16 cellular contexts compared by ENCODE assay signal in the genomic region with DNA sequence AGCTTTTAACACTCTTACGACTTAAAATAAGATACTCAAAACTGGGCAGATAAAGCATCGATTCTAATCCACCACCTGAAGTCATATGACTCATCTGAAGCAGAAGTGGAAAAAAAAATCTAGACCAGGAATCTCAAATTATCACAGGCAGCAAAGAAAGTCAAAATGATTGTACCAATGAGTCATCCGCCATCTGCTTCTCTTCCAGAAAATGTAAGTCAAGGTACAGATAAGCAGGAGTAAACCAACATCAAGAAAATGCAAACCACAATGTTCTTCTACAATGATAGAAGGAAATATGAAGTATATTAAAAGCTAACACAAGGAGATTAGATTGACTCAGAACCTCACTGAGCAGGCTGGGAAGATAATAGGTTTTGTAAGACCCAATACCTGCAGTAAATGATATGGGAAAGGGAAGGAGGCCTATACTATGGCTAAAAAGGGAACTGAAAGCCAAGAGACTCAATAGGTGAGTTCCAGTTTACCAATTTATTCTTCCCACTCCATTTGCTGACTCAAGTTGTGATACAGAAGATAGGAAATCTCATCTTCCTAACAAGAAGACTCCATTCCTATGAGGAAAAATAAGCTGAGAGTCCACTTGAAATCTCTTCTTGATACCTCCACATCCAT.
DNase-seq lines count a peak whose midpoint lies in the region; ATAC-seq, FAIRE-seq and TF ChIP-seq lines count a peak whose summit lies in the region.
"Had no signal": no experiment of that assay in that cellular context is flagged by ENCODE, and none has a peak within 500 bp of the region (broad histone marks: within the 10 kb centered on the region; RNA-seq: fewer than 3 reads in every experiment).

No MANE protein-coding gene starts in this region.

- H3K27ac Mint-ChIP-seq in activated naive CD8-positive, alpha-beta T cell treated with anti-CD3 and anti-CD28 coated beads for 36 hours: peak overlapping the region; percentile 11

- H3K4me1 Mint-ChIP-seq in activated naive CD8-positive, alpha-beta T cell treated with anti-CD3 and anti-CD28 coated beads for 36 hours: peaks cover 39% of the 10 kb centered on the region

- H3K27ac ChIP-seq in HL-60 (replicated peaks): peak overlapping the region; percentile 85
- no peak overlapping the region for H3K27ac ChIP-seq in Karpas-422 (ENCODE audit: low read length)

- H3K9me2 ChIP-seq in Karpas-422 (replicated peaks; ENCODE audit: insufficient read depth, low read length): no peaks in the 10 kb centered on the region

- ATAC-seq in GM18498 (IDR thresholded peaks at IDR 0.05; ENCODE audit: unreplicated experiment): no peak

- no peaks in the 10 kb centered on the region for H4K20me1 ChIP-seq in Karpas-422 (ENCODE audit: insufficient read depth, low read depth, low read length)

- H3K4me1 ChIP-seq in Karpas-422 (ENCODE audit: low read length): peaks cover 16% of the 10 kb centered on the region

- no peak overlapping the region for H3K9ac ChIP-seq in Karpas-422 (ENCODE audit: low read length)

- H3K9me3 Mint-ChIP-seq in activated naive CD8-positive, alpha-beta T cell treated with anti-CD3 and anti-CD28 coated beads for 36 hours: no peaks in the 10 kb centered on the region
- H3K9me3 Mint-ChIP-seq: naive B cell had no signal

- H3K4me3 Mint-ChIP-seq in activated naive CD8-positive, alpha-beta T cell treated with anti-CD3 and anti-CD28 coated beads for 36 hours: no peak overlapping the region
- H3K4me3 Mint-ChIP-seq: naive B cell had no signal

- no peaks in the 10 kb centered on the region for H3K9me3 ChIP-seq in Karpas-422 (ENCODE audit: low read length)

- no peaks in the 10 kb centered on the region for H3K36me3 Mint-ChIP-seq in activated naive CD8-positive, alpha-beta T cell treated with anti-CD3 and anti-CD28 coated beads for 36 hours
- H3K36me3 Mint-ChIP-seq: naive B cell had no signal

- H3K4me3 ChIP-seq in HL-60 (replicated peaks; ENCODE audit: insufficient read depth, low read length) (no peak overlapping the region), kidney epithelial cell (ENCODE audit: low read depth, low read length) (no peak overlapping the region), Karpas-422 (ENCODE audit: low read length) (no peak overlapping the region)

- no peak overlapping the region for H3K4me2 ChIP-seq in Karpas-422 (ENCODE audit: low read depth, low read length, poor library complexity, severe bottlenecking)

- H3K27me3 ChIP-seq in HL-60 (ENCODE audit: insufficient read depth, poor library complexity, severe bottlenecking): no peaks in the 10 kb centered on the region
- H3K27me3 ChIP-seq in kidney epithelial cell (ENCODE audit: control insufficient read depth, insufficient read depth, low read length): no peaks in the 10 kb centered on the region
- no peaks in the 10 kb centered on the region for H3K27me3 ChIP-seq in Karpas-422 (ENCODE audit: low read length)

- no peaks in the 10 kb centered on the region for H3K27me3 Mint-ChIP-seq in activated naive CD8-positive, alpha-beta T cell treated with anti-CD3 and anti-CD28 coated beads for 36 hours
- H3K27me3 Mint-ChIP-seq: naive B cell had no signal

- H3K36me3 ChIP-seq in kidney epithelial cell (ENCODE audit: control insufficient read depth, insufficient read depth, low read length) (no peaks in the 10 kb centered on the region), Karpas-422 (ENCODE audit: insufficient read depth, low read length) (no peaks in the 10 kb centered on the region)

- H2AFZ ChIP-seq in Karpas-422 (ENCODE audit: low read length): no peak overlapping the region

- DNase-seq in DMS 273 (lab: John Stamatoyannopoulos, UW; ENCODE audit: unreplicated experiment) (peak; percentile 25), HL-60 (ENCODE audit: low read depth in 1 of 2, low spot score in 1 of 2) (peak in 1 of 2 experiments; percentile 29), kidney epithelial cell (ENCODE audit: low read depth) (peak; percentile 25), D341Med (ENCODE audit: low spot score) (no peak), Karpas-422 (no peak), frontal cortex (ENCODE audit: low spot score in 2 of 2) (no peak)
- DNase-seq in activated naive CD8-positive, alpha-beta T cell treated with anti-CD3 and anti-CD28 coated beads for 36 hours: no peak
- DNase-seq: activated CD8-positive, alpha-beta memory T cell treated with anti-CD3 and anti-CD28 coated beads for 24 hours; cortex of kidney; DMS79 treated with DMSO at 0.1 percent for 48 hours; naive B cell; NCI-H1694 treated with DMSO at 0.1 percent for 48 hours; Right ventricle myocardium superior; stimulated activated CD4-positive, alpha-beta T cell treated with anti-CD3 and anti-CD28 coated beads, Interleukin-12 subunit alpha, Interleukin-12 subunit beta, amount 100 ng/mL, for 4 hours; stimulated activated naive CD4-positive, alpha-beta T cell had no signal

- H3K79me2 ChIP-seq in Karpas-422 (ENCODE audit: low read length): no peaks in the 10 kb centered on the region

- TF ChIP-seq CTCF in HL-60 (IDR thresholded peaks at IDR 0.05; ENCODE audit: insufficient read depth, low read length) (no peak), kidney epithelial cell (IDR thresholded peaks at IDR 0.05; ENCODE audit: insufficient read depth, low read length, poor library complexity, severe bottlenecking) (no peak)

- no peak for FAIRE-seq in frontal cortex (lab: Jason Lieb, UNC)

Comparison
In these comparisons a context has a peak if more than half of its experiments do, and no peak if none do; other contexts are left out.
1. DNase-seq: peak in DMS 273 (single experiment) and kidney epithelial cell (single experiment); none in activated naive CD8-positive, alpha-beta T cell treated with anti-CD3 and anti-CD28 coated beads for 36 hours (single experiment), D341Med (single experiment), Karpas-422 (single experiment) and frontal cortex (0 of 2).